In genomic region chr13:87736849-87737400, GRCh38 we compare ENCODE assay signal across 19 cellular contexts.
DNase-seq lines count a peak whose midpoint lies in the region; ATAC-seq lines count a peak whose summit lies in the region.
"Had no signal": no experiment of that assay in that cellular context is flagged by ENCODE, and none has a peak within 500 bp of the region (broad histone marks: within the 10 kb centered on the region; RNA-seq: fewer than 3 reads in every experiment).

No MANE protein-coding gene starts in this region.

- H2BK5ac ChIP-seq in mesenchymal stem cell (ENCODE audit: low read depth, low read length, poor library complexity, severe bottlenecking) = no peak overlapping the region

- no peaks in the 10 kb centered on the region for H3K4me1 ChIP-seq in mesenchymal stem cell (ENCODE audit: control insufficient read depth, insufficient read depth, low read depth, low read length)
- H3K4me1 ChIP-seq: A549, BE2C, Caco-2, HAP-1 had no signal

- H2BK15ac ChIP-seq in mesenchymal stem cell (ENCODE audit: low read depth, poor library complexity, severe bottlenecking) = no peak overlapping the region

- H3K4me2 ChIP-seq in mesenchymal stem cell (ENCODE audit: low read length, poor library complexity, severe bottlenecking) = no peak overlapping the region
- H3K4me2 ChIP-seq: A549, GM23338 had no signal

- ATAC-seq in HG02610 (IDR thresholded peaks at IDR 0.05; ENCODE audit: unreplicated experiment) = peak; percentile 83
- no peak for ATAC-seq in GM19395 (IDR thresholded peaks at IDR 0.05; ENCODE audit: unreplicated experiment)
- ATAC-seq: A549, GM23338 had no signal

- no peak overlapping the region for H2AFZ ChIP-seq in mesenchymal stem cell (ENCODE audit: low read depth, low read length)
- H2AFZ ChIP-seq: GM23338 had no signal

- no peak overlapping the region for H3K14ac ChIP-seq in mesenchymal stem cell (ENCODE audit: low read length in 2 of 2)

- H3K79me1 ChIP-seq in mesenchymal stem cell (replicated peaks; ENCODE audit: low read length, poor library complexity, severe bottlenecking) = no peaks in the 10 kb centered on the region

- no peak overlapping the region for H3K9ac ChIP-seq in mesenchymal stem cell (ENCODE audit: low read length)

- H2BK12ac ChIP-seq in mesenchymal stem cell (ENCODE audit: low read length in 2 of 2) = no peak overlapping the region

- H4K8ac ChIP-seq in mesenchymal stem cell (ENCODE audit: low read length) = no peak overlapping the region

- H3K27me3 ChIP-seq in mesenchymal stem cell (ENCODE audit: control insufficient read depth in 1 of 2, insufficient read depth in 1 of 2, low read length in 2 of 2) = no peaks in the 10 kb centered on the region
- H3K27me3 ChIP-seq: BE2C had no signal

- H3K18ac ChIP-seq in mesenchymal stem cell (ENCODE audit: low read depth in 1 of 2, low read length in 2 of 2) = no peak overlapping the region

- no peak overlapping the region for H3K23ac ChIP-seq in mesenchymal stem cell (ENCODE audit: low read length in 2 of 2)

- H2BK120ac ChIP-seq in mesenchymal stem cell (ENCODE audit: low read depth, low read length) = no peak overlapping the region

- no peaks in the 10 kb centered on the region for H3K9me3 ChIP-seq in mesenchymal stem cell (ENCODE audit: control insufficient read depth, low read length)
- H3K9me3 ChIP-seq: A549, BE2C, Caco-2, HAP-1 had no signal

- H3K4ac ChIP-seq in mesenchymal stem cell (ENCODE audit: low read depth in 1 of 2, low read length in 2 of 2) = no peak overlapping the region

- DNase-seq in RKO (ENCODE audit: low spot score) (peak; percentile 31), kidney tubule cell (ENCODE audit: low spot score) (peak; percentile 27), superior temporal gyrus (ENCODE audit: extremely low spot score) (peak; percentile 64), mesenchymal stem cell (no peak), NCI-H2081 treated with DMSO at 0.1 percent for 48 hours (lab: John Stamatoyannopoulos, UW) (no peak), NCI-H1092 treated with DMSO at 0.1 percent for 48 hours (lab: John Stamatoyannopoulos, UW) (no peak)
- DNase-seq: BE2C; Caco-2; CD4-positive, alpha-beta memory T cell; DMS53; HFFc6; IMR-90; KBM-7 had no signal

- H4K91ac ChIP-seq in mesenchymal stem cell (ENCODE audit: low read length) = no peak overlapping the region

- no peaks in the 10 kb centered on the region for H3K36me3 ChIP-seq in mesenchymal stem cell (ENCODE audit: control insufficient read depth in 1 of 2, insufficient read depth in 2 of 2, low read depth in 1 of 2, low read length in 2 of 2)
- H3K36me3 ChIP-seq: BE2C, HAP-1 had no signal

- H2AK5ac ChIP-seq in mesenchymal stem cell (ENCODE audit: low read length, severe bottlenecking) = no peak overlapping the region

- H3K27ac ChIP-seq in mesenchymal stem cell (ENCODE audit: low read length, poor library complexity, severe bottlenecking) = no peak overlapping the region
- H3K27ac ChIP-seq: A549, C4-2B had no signal

- no peak overlapping the region for H3K4me3 ChIP-seq in mesenchymal stem cell (ENCODE audit: insufficient read depth in 1 of 2, low read depth in 1 of 2, low read length in 2 of 2)
- H3K4me3 ChIP-seq: A549, GM23338, HAP-1 had no signal

- WGBS in mesenchymal stem cell = no CpG with 5 or more reads among the region's 1 CpG

Comparison
In these comparisons a context has a peak if more than half of its experiments do, and no peak if none do; other contexts are left out.
1. DNase-seq: peak in RKO (single experiment), kidney tubule cell (single experiment) and superior temporal gyrus (single experiment); none in mesenchymal stem cell (single experiment), NCI-H2081 treated with DMSO at 0.1 percent for 48 hours (single experiment) and NCI-H1092 treated with DMSO at 0.1 percent for 48 hours (single experiment).